3 cellular contexts compared by ENCODE assay signal in the genomic region with DNA sequence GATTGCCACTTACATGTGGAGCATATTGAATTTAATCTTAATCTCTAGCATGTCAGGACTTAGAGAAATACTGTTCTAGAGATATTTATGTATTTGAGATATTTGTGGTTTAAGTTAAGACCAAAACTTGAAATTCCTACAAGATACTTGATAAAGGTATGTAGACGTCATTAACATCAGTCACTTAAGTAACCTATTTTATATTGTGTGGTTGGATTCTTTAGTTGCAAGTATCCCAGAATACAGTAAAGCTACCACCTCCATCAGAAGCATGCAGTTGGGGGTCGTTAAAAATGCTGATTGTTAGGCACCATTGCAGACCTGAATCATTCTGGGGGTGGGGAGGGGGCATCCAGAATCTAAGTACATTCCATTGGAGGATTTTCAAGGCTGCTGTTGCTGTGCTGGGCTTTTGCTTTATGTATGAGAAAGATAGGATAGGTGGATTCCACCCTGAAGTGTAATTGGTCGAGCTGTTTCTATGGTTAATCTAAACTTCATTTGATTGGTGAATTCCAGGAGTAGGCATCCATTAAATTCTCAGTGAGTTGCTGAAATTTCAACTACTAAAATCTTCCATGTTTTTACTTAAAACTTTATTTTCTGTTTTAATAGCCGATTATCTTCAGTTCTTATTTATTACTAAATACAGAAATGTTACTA.
TF ChIP-seq lines count a peak whose summit lies in the region.

No MANE protein-coding gene starts in this region.

TF ChIP-seq in SK-N-SH, 30 proteins besides CTCF, POLR2A, EP300 and RAD21:
- TF ChIP-seq, protein P1, sequence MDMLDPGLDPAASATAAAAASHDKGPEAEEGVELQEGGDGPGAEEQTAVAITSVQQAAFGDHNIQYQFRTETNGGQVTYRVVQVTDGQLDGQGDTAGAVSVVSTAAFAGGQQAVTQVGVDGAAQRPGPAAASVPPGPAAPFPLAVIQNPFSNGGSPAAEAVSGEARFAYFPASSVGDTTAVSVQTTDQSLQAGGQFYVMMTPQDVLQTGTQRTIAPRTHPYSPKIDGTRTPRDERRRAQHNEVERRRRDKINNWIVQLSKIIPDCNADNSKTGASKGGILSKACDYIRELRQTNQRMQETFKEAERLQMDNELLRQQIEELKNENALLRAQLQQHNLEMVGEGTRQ (IDR thresholded peaks at IDR 0.05; ENCODE audit: borderline replicate concordance, low read depth, low read length) = no peak
- TF ChIP-seq RFX5 (IDR thresholded peaks at IDR 0.05; ENCODE audit: low read length) = peak; percentile 69; the same call in 1 of the 2 replicates

TF ChIP-seq in SK-N-SH treated with all-trans-retinoic acid at 6 μM for 48 hours, 23 proteins besides CTCF, POLR2A, EP300 and RAD21:
- TF ChIP-seq, protein P2, sequence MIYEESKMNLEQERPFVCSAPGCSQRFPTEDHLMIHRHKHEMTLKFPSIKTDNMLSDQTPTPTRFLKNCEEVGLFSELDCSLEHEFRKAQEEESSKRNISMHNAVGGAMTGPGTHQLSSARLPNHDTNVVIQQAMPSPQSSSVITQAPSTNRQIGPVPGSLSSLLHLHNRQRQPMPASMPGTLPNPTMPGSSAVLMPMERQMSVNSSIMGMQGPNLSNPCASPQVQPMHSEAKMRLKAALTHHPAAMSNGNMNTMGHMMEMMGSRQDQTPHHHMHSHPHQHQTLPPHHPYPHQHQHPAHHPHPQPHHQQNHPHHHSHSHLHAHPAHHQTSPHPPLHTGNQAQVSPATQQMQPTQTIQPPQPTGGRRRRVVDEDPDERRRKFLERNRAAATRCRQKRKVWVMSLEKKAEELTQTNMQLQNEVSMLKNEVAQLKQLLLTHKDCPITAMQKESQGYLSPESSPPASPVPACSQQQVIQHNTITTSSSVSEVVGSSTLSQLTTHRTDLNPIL (CRISPR knock-in tag; IDR thresholded peaks at IDR 0.05; ENCODE audit: low read depth) = no peak
- TF ChIP-seq TCF4 (CRISPR knock-in tag; IDR thresholded peaks at IDR 0.05; ENCODE audit: borderline replicate concordance) (no peak), CSDC2 (CRISPR knock-in tag; IDR thresholded peaks at IDR 0.05) (no peak), RARB (CRISPR knock-in tag; IDR thresholded peaks at IDR 0.05) (no peak), ZNF70 (CRISPR knock-in tag; IDR thresholded peaks at IDR 0.05) (no peak), TOX (CRISPR knock-in tag; IDR thresholded peaks at IDR 0.05; ENCODE audit: borderline replicate concordance) (no peak), ISL1 (CRISPR knock-in tag; IDR thresholded peaks at IDR 0.05) (no peak), SNAI2 (CRISPR knock-in tag; IDR thresholded peaks at IDR 0.05) (no peak), ZFP3 (CRISPR knock-in tag; IDR thresholded peaks at IDR 0.05) (no peak), ZFP30 (CRISPR knock-in tag; IDR thresholded peaks at IDR 0.05) (no peak), ZNF565 (CRISPR knock-in tag; conservative IDR thresholded peaks at IDR 0.05; ENCODE audit: low read depth) (no peak), GLIS3 (CRISPR knock-in tag; IDR thresholded peaks at IDR 0.05) (no peak), BACH2 (CRISPR knock-in tag; IDR thresholded peaks at IDR 0.05; ENCODE audit: borderline replicate concordance) (no peak), ESRRG (CRISPR knock-in tag; IDR thresholded peaks at IDR 0.05) (no peak), ZNF8 (CRISPR knock-in tag; IDR thresholded peaks at IDR 0.05) (no peak), PPARA (CRISPR knock-in tag; IDR thresholded peaks at IDR 0.05; ENCODE audit: borderline replicate concordance) (no peak)
- TF ChIP-seq, protein P3, sequence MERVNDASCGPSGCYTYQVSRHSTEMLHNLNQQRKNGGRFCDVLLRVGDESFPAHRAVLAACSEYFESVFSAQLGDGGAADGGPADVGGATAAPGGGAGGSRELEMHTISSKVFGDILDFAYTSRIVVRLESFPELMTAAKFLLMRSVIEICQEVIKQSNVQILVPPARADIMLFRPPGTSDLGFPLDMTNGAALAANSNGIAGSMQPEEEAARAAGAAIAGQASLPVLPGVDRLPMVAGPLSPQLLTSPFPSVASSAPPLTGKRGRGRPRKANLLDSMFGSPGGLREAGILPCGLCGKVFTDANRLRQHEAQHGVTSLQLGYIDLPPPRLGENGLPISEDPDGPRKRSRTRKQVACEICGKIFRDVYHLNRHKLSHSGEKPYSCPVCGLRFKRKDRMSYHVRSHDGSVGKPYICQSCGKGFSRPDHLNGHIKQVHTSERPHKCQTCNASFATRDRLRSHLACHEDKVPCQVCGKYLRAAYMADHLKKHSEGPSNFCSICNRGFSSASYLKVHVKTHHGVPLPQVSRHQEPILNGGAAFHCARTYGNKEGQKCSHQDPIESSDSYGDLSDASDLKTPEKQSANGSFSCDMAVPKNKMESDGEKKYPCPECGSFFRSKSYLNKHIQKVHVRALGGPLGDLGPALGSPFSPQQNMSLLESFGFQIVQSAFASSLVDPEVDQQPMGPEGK (CRISPR knock-in tag; IDR thresholded peaks at IDR 0.05; ENCODE audit: borderline replicate concordance) = no peak
- TF ChIP-seq, protein P4, sequence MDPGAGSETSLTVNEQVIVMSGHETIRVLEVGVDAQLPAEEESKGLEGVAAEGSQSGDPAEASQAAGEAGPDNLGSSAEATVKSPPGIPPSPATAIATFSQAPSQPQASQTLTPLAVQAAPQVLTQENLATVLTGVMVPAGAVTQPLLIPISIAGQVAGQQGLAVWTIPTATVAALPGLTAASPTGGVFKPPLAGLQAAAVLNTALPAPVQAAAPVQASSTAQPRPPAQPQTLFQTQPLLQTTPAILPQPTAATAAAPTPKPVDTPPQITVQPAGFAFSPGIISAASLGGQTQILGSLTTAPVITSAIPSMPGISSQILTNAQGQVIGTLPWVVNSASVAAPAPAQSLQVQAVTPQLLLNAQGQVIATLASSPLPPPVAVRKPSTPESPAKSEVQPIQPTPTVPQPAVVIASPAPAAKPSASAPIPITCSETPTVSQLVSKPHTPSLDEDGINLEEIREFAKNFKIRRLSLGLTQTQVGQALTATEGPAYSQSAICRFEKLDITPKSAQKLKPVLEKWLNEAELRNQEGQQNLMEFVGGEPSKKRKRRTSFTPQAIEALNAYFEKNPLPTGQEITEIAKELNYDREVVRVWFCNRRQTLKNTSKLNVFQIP (CRISPR knock-in tag; IDR thresholded peaks at IDR 0.05; ENCODE audit: borderline replicate concordance, low read depth) = no peak
- TF ChIP-seq, protein P5, sequence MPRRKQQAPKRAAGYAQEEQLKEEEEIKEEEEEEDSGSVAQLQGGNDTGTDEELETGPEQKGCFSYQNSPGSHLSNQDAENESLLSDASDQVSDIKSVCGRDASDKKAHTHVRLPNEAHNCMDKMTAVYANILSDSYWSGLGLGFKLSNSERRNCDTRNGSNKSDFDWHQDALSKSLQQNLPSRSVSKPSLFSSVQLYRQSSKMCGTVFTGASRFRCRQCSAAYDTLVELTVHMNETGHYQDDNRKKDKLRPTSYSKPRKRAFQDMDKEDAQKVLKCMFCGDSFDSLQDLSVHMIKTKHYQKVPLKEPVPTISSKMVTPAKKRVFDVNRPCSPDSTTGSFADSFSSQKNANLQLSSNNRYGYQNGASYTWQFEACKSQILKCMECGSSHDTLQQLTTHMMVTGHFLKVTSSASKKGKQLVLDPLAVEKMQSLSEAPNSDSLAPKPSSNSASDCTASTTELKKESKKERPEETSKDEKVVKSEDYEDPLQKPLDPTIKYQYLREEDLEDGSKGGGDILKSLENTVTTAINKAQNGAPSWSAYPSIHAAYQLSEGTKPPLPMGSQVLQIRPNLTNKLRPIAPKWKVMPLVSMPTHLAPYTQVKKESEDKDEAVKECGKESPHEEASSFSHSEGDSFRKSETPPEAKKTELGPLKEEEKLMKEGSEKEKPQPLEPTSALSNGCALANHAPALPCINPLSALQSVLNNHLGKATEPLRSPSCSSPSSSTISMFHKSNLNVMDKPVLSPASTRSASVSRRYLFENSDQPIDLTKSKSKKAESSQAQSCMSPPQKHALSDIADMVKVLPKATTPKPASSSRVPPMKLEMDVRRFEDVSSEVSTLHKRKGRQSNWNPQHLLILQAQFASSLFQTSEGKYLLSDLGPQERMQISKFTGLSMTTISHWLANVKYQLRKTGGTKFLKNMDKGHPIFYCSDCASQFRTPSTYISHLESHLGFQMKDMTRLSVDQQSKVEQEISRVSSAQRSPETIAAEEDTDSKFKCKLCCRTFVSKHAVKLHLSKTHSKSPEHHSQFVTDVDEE (CRISPR knock-in tag; IDR thresholded peaks at IDR 0.05) = no peak
TF ChIP-seq in SK-N-SH treated with all-trans-retinoic acid at 6 μM for 48 hours: peak in this region for 0.

TF ChIP-seq in H1, 55 proteins besides CTCF, POLR2A, EP300 and RAD21:
- TF ChIP-seq FOSL1 (IDR thresholded peaks at IDR 0.05; ENCODE audit: insufficient read depth, low read depth, low read length) (no peak), POLR2AphosphoS5 (IDR thresholded peaks at IDR 0.05; ENCODE audit: low read depth, low read length) (no peak; the same call in 1 of the 2 replicates), CHD1 (IDR thresholded peaks at IDR 0.05; ENCODE audit: low read depth, low read length) (no peak), TAF7 (optimal IDR thresholded peaks at IDR 0.05; ENCODE audit: borderline replicate concordance, low read depth, low read length) (no peak), YY1 (IDR thresholded peaks at IDR 0.05; ENCODE audit: low read depth, low read length) (no peak), NANOG (IDR thresholded peaks at IDR 0.05; ENCODE audit: insufficient read depth, low read depth, low read length, poor library complexity, severe bottlenecking) (no peak), CEBPB (IDR thresholded peaks at IDR 0.05; ENCODE audit: low read depth, low read length) (no peak), SIX5 (IDR thresholded peaks at IDR 0.05; ENCODE audit: low read depth, low read length) (no peak), ASH2L (IDR thresholded peaks at IDR 0.05; ENCODE audit: low read length) (no peak), GTF2F1 (IDR thresholded peaks at IDR 0.05; ENCODE audit: borderline replicate concordance, low read depth, low read length) (no peak), RXRA (IDR thresholded peaks at IDR 0.05; ENCODE audit: insufficient read depth, low read depth, low read length) (no peak), CREB1 (IDR thresholded peaks at IDR 0.05) (no peak), SUZ12 (IDR thresholded peaks at IDR 0.05; ENCODE audit: low read length) (no peak), CBX8 (IDR thresholded peaks at IDR 0.05; ENCODE audit: borderline replicate concordance, low read depth, low read length) (no peak), SP2 (IDR thresholded peaks at IDR 0.05; ENCODE audit: low read length) (no peak), HDAC2 (IDR thresholded peaks at IDR 0.05; ENCODE audit: borderline replicate concordance in 1 of 2, low read depth in 2 of 2, low read length in 2 of 2) (no peak), NRF1 (IDR thresholded peaks at IDR 0.05; ENCODE audit: low read depth, low read length) (no peak), PHF8 (conservative IDR thresholded peaks at IDR 0.05; ENCODE audit: low read depth, low read length) (no peak)
TF ChIP-seq in H1: peak in this region for 0.
